In genomic region chr3:115245899-115246298, GRCh38 we compare ENCODE assay signal across 24 cellular contexts.
DNase-seq lines count a peak whose midpoint lies in the region; ATAC-seq and TF ChIP-seq lines count a peak whose summit lies in the region.
"Had no signal": no experiment of that assay in that cellular context is flagged by ENCODE, and none has a peak within 500 bp of the region (broad histone marks: within the 10 kb centered on the region; RNA-seq: fewer than 3 reads in every experiment).

No MANE protein-coding gene starts in this region.

- no peak overlapping the region for H4K8ac ChIP-seq in mesenchymal stem cell (ENCODE audit: low read length)

- no peaks in the 10 kb centered on the region for H3K9me3 ChIP-seq in PC-3 (ENCODE audit: low read length)
- no peaks in the 10 kb centered on the region for H3K9me3 ChIP-seq in mesenchymal stem cell (ENCODE audit: control insufficient read depth, low read length)
- H3K9me3 ChIP-seq in sigmoid colon = no peaks in the 10 kb centered on the region
- H3K9me3 ChIP-seq: adrenal gland, BE2C, mucosa of descending colon had no signal

- peak; percentile 9; the same call in 1 of the 2 replicates for ATAC-seq in PC-3
- ATAC-seq in stimulated activated naive B cell treated with anti-CD40 and anti-IgM and Interleukin-4, amounts not matched to agents 10 μg/mL and 1 μg/mL and 100 μg/mL, for 72 hours (replicated peaks) = no peak
- ATAC-seq in HG03175 (IDR thresholded peaks at IDR 0.05; ENCODE audit: unreplicated experiment) = no peak
- ATAC-seq: GM23338, mucosa of descending colon had no signal

- H3K18ac ChIP-seq in mesenchymal stem cell (ENCODE audit: low read depth in 1 of 2, low read length in 2 of 2) = no peak overlapping the region

- no peaks in the 10 kb centered on the region for H3K79me1 ChIP-seq in mesenchymal stem cell (replicated peaks; ENCODE audit: low read length, poor library complexity, severe bottlenecking)

- no peak overlapping the region for H3K14ac ChIP-seq in mesenchymal stem cell (ENCODE audit: low read length in 2 of 2)

- H2BK5ac ChIP-seq in mesenchymal stem cell (ENCODE audit: low read depth, low read length, poor library complexity, severe bottlenecking) = no peak overlapping the region

- TF ChIP-seq POLR2A in sigmoid colon (IDR thresholded peaks at IDR 0.05) = no peak

- no peak overlapping the region for H2BK12ac ChIP-seq in mesenchymal stem cell (ENCODE audit: low read length in 2 of 2)

- POLR2A ChIA-PET in PC-3 (lab: Charles Lee; ENCODE audit: unreplicated experiment) = no interaction called here

- H2AK5ac ChIP-seq in mesenchymal stem cell (ENCODE audit: low read length, severe bottlenecking) = no peak overlapping the region

- H3K9me3 Mint-ChIP-seq in stimulated activated naive B cell treated with anti-CD40 and anti-IgM and Interleukin-4, amounts not matched to agents 10 μg/mL and 1 μg/mL and 100 μg/mL, for 72 hours = peaks cover 0 to 3% of the 10 kb centered on the region in 2 donors
- H3K9me3 Mint-ChIP-seq: nephron, type B pancreatic cell had no signal

- H4K20me1 ChIP-seq in PC-3 (ENCODE audit: low read length) = no peaks in the 10 kb centered on the region

- peaks cover 2 to 8% of the 10 kb centered on the region in 2 donors for H3K36me3 Mint-ChIP-seq in stimulated activated naive B cell treated with anti-CD40 and anti-IgM and Interleukin-4, amounts not matched to agents 10 μg/mL and 1 μg/mL and 100 μg/mL, for 72 hours
- H3K36me3 Mint-ChIP-seq: type B pancreatic cell had no signal

- H3K4me2 ChIP-seq in PC-3 (ENCODE audit: low read length) (peak overlapping the region; percentile 71), mesenchymal stem cell (ENCODE audit: low read length, poor library complexity, severe bottlenecking) (no peak overlapping the region)
- H3K4me2 ChIP-seq: GM23338 had no signal

- no peaks in the 10 kb centered on the region for H3K9me2 ChIP-seq in PC-3 (replicated peaks; ENCODE audit: low read length)

- H3K4me1 ChIP-seq in ACC112 (ENCODE audit: control insufficient read depth, insufficient read depth, low read length, unreplicated experiment) (peaks cover 34% of the 10 kb centered on the region), PC-3 (ENCODE audit: insufficient read depth, low read length) (peaks cover 33% of the 10 kb centered on the region), mesenchymal stem cell (ENCODE audit: control insufficient read depth, insufficient read depth, low read depth, low read length) (peaks cover 3% of the 10 kb centered on the region), sigmoid colon (no peaks in the 10 kb centered on the region)
- H3K4me1 ChIP-seq: adrenal gland, parathyroid adenoma had no signal

- no TSS peak for BruUV-seq in PC-3 (replicated peaks; lab: Mats Ljungman, UMichigan)

- H3K23ac ChIP-seq in mesenchymal stem cell (ENCODE audit: low read length in 2 of 2) = no peak overlapping the region

- no peak overlapping the region for H3K4ac ChIP-seq in mesenchymal stem cell (ENCODE audit: low read depth in 1 of 2, low read length in 2 of 2)

- H3K9ac ChIP-seq in PC-3 (ENCODE audit: low read length) = peak overlapping the region; percentile 58
- H3K9ac ChIP-seq in mesenchymal stem cell (ENCODE audit: low read length) = no peak overlapping the region
- H3K9ac ChIP-seq: parathyroid adenoma had no signal

- intact Hi-C loops in PC-3 (cut with micrococcal nuclease) (loop anchor here (5.0 kb wide), 1 partner anchor 576 kb away; no protein-coding TSS in a partner anchor), sigmoid colon (cut with DNase I) (no loop called here)

- CTCF ChIA-PET in PC-3 (lab: Charles Lee) = no interaction called here

- H3K27me3 ChIP-seq in ACC112 (ENCODE audit: insufficient read depth, low read length) (no peaks in the 10 kb centered on the region), PC-3 (ENCODE audit: low read length) (no peaks in the 10 kb centered on the region), mesenchymal stem cell (ENCODE audit: control insufficient read depth in 1 of 2, insufficient read depth in 1 of 2, low read length in 2 of 2) (no peaks in the 10 kb centered on the region), sigmoid colon (no peaks in the 10 kb centered on the region)
- H3K27me3 ChIP-seq: adrenal gland, BE2C, cardiac muscle cell had no signal

- H3K27me3 Mint-ChIP-seq in stimulated activated naive B cell treated with anti-CD40 and anti-IgM and Interleukin-4, amounts not matched to agents 10 μg/mL and 1 μg/mL and 100 μg/mL, for 72 hours = peaks cover 0 to 9% of the 10 kb centered on the region in 2 donors
- H3K27me3 Mint-ChIP-seq: type B pancreatic cell had no signal

- no peak overlapping the region for H4K91ac ChIP-seq in mesenchymal stem cell (ENCODE audit: low read length)

- TF ChIP-seq CTCF in PC-3 (conservative IDR thresholded peaks at IDR 0.05; ENCODE audit: low read depth, low read length) (no peak), cardiac fibroblast (IDR thresholded peaks at IDR 0.05; ENCODE audit: low read depth, low read length) (no peak), sigmoid colon (IDR thresholded peaks at IDR 0.05) (no peak)

- DNase-seq in PC-3 (peak; percentile 28), cardiac fibroblast (ENCODE audit: low read depth in 2 of 2) (peak; percentile 34 to 39), mesenchymal stem cell (peak; percentile 14), sigmoid colon (no peak), NCI-H1048 (lab: John Stamatoyannopoulos, UW) (no peak)
- DNase-seq in stimulated activated naive B cell treated with anti-CD40 and anti-IgM and Interleukin-4, amounts not matched to agents 10 μg/mL and 1 μg/mL and 100 μg/mL, for 72 hours = no peak
- DNase-seq: activated CD4-positive, alpha-beta T cell treated with anti-CD3 and anti-CD28 coated beads for 4 hours; activated naive CD4-positive, alpha-beta T cell; activated T-cell treated with anti-CD3 and anti-CD28 coated beads, Interleukin-2, amount 50 U/mL, for 48 hours; BE2C; DMS53; hippocampal formation; KBM-7; mucosa of descending colon; NCI-H526; stimulated activated CD8-positive, alpha-beta memory T cell treated with anti-CD3 and anti-CD28 coated beads, Interleukin-4, amount 100 ng/mL, for 48 hours had no signal

- H3K4me3 ChIP-seq in ACC112 (ENCODE audit: low read depth, low read length) (no peak overlapping the region), PC-3 (ENCODE audit: low read length) (no peak overlapping the region; the same call in 1 of the 2 replicates), cardiac fibroblast (replicated peaks in 1 of 2; ENCODE audit: low read depth in 2 of 2, low read length in 2 of 2) (no peak overlapping the region), mesenchymal stem cell (ENCODE audit: insufficient read depth in 1 of 2, low read depth in 1 of 2, low read length in 2 of 2) (no peak overlapping the region), sigmoid colon (no peak overlapping the region)
- H3K4me3 ChIP-seq: adrenal gland, cardiac muscle cell, GM23338, mucosa of descending colon had no signal

- H3K79me2 ChIP-seq in ACC112 (ENCODE audit: control insufficient read depth, insufficient read depth, low read length, unreplicated experiment) (no peaks in the 10 kb centered on the region), PC-3 (ENCODE audit: low read length) (no peaks in the 10 kb centered on the region)
- H3K79me2 ChIP-seq: parathyroid adenoma had no signal

- no peak overlapping the region for H2BK15ac ChIP-seq in mesenchymal stem cell (ENCODE audit: low read depth, poor library complexity, severe bottlenecking)

- H3F3A ChIP-seq in PC-3 (ENCODE audit: low read length, unreplicated experiment) = peaks cover 6% of the 10 kb centered on the region

- no peak overlapping the region for H2AFZ ChIP-seq in ACC112 (ENCODE audit: low read length, unreplicated experiment)
- no peak overlapping the region for H2AFZ ChIP-seq in PC-3 (ENCODE audit: low read length)
- H2AFZ ChIP-seq in mesenchymal stem cell (ENCODE audit: low read depth, low read length) = no peak overlapping the region
- H2AFZ ChIP-seq: parathyroid adenoma had no signal

- no peaks in the 10 kb centered on the region for H3K36me3 ChIP-seq in ACC112 (ENCODE audit: insufficient read depth, low read length)
- no peaks in the 10 kb centered on the region for H3K36me3 ChIP-seq in PC-3 (ENCODE audit: low read depth, low read length)
- H3K36me3 ChIP-seq in mesenchymal stem cell (ENCODE audit: control insufficient read depth in 1 of 2, insufficient read depth in 2 of 2, low read depth in 1 of 2, low read length in 2 of 2) = no peaks in the 10 kb centered on the region
- no peaks in the 10 kb centered on the region for H3K36me3 ChIP-seq in sigmoid colon
- H3K36me3 ChIP-seq: adrenal gland, BE2C, cardiac muscle cell had no signal

- no peak overlapping the region for H3K27ac Mint-ChIP-seq in stimulated activated naive B cell treated with anti-CD40 and anti-IgM and Interleukin-4, amounts not matched to agents 10 μg/mL and 1 μg/mL and 100 μg/mL, for 72 hours
- H3K27ac Mint-ChIP-seq: GM23338, nephron, type B pancreatic cell had no signal

- 83% methylated on average over 2 of the region's 3 CpGs for WGBS in mesenchymal stem cell
- 91 to 97% methylated on average over 3 of the region's 3 CpGs for WGBS in sigmoid colon, 2 donors

- H3K4me3 Mint-ChIP-seq in stimulated activated naive B cell treated with anti-CD40 and anti-IgM and Interleukin-4, amounts not matched to agents 10 μg/mL and 1 μg/mL and 100 μg/mL, for 72 hours = no peak overlapping the region
- H3K4me3 Mint-ChIP-seq: GM23338, nephron, type B pancreatic cell had no signal

- no peak overlapping the region for H2BK120ac ChIP-seq in mesenchymal stem cell (ENCODE audit: low read depth, low read length)

- no peak for TF ChIP-seq EP300 in sigmoid colon (IDR thresholded peaks at IDR 0.05)

- H3K27ac ChIP-seq in ACC112 (ENCODE audit: low read depth, low read length) (peak overlapping the region; percentile 77), PC-3 (ENCODE audit: low read length) (peak overlapping the region; percentile 95), mesenchymal stem cell (ENCODE audit: low read length, poor library complexity, severe bottlenecking) (no peak overlapping the region), sigmoid colon (no peak overlapping the region)
- H3K27ac ChIP-seq: adrenal gland, cardiac muscle cell, parathyroid adenoma had no signal

- no peaks in the 10 kb centered on the region for H3K4me1 Mint-ChIP-seq in stimulated activated naive B cell treated with anti-CD40 and anti-IgM and Interleukin-4, amounts not matched to agents 10 μg/mL and 1 μg/mL and 100 μg/mL, for 72 hours
- H3K4me1 Mint-ChIP-seq: nephron had no signal

Comparison
In these comparisons a context has a peak if more than half of its experiments do, and no peak if none do; other contexts are left out.
1. H3K27ac ChIP-seq: peak in ACC112 (single experiment) and PC-3 (single experiment); none in mesenchymal stem cell (single experiment) and sigmoid colon (0 of 4).
2. DNase-seq: peak in PC-3 (single experiment), cardiac fibroblast (2 of 2) and mesenchymal stem cell (single experiment); none in stimulated activated naive B cell treated with anti-CD40 and anti-IgM and Interleukin-4, amounts not matched to agents 10 μg/mL and 1 μg/mL and 100 μg/mL, for 72 hours (single experiment), sigmoid colon (single experiment) and NCI-H1048 (single experiment).